ENCODE assay signal across 2 cellular contexts in genomic region chr11:1347411-1347999, GRCh38. TPM values are rescaled to one million over a fixed set of nuclear protein-coding genes. Genes with fewer than 3 reads are reported as not detected.
"Had no signal": no experiment of that assay in that cellular context is flagged by ENCODE, and none has a peak within 500 bp of the region (broad histone marks: within the 10 kb centered on the region; RNA-seq: fewer than 3 reads in every experiment).

No MANE protein-coding gene starts in this region.

RNA-seq across cellular contexts. Expression of gene BRSK2, which starts 42.2 kb away (rescaled TPM):
- polyA plus RNA-seq: liver; naive thymus-derived CD4-positive, alpha-beta T cell had no signal
